ENCODE assay signal across 24 cellular contexts in the genomic region with DNA sequence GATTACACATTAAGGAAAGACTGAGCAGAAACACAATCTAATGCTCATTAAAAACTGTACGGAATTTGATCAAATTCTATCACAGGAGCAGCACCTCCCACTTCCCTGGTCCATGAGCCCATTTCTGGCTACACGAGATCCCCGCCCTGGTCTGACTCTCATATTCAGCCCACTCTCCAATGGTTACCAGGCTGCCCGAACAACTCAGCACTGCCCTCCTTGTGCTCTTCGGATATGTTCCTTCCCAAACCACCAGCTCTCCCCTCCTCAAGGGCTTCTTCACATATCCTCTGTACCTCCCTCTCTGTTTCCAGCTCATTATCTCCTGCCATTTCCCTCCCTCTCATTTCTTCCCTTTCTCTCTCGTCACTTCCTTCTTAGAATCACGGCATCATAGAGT.
"Had no signal": no experiment of that assay in that cellular context is flagged by ENCODE, and none has a peak within 500 bp of the region (broad histone marks: within the 10 kb centered on the region; RNA-seq: fewer than 3 reads in every experiment).

No MANE protein-coding gene starts in this region.

- H3K4me3 ChIP-seq: breast epithelium had no signal

- H3K36me3 ChIP-seq: breast epithelium had no signal

- ATAC-seq: activated CD4-positive, CD25-positive, alpha-beta regulatory T cell treated with anti-CD3 and anti-CD28 coated beads, Interleukin-2, amount 50 U/mL, for 24 hours; activated CD8-positive, alpha-beta T cell treated with anti-CD3 and anti-CD28 coated beads for 36 hours; PC-3; T-cell had no signal

- H3K27me3 ChIP-seq: breast epithelium had no signal

- FAIRE-seq: RCC 7860 had no signal

- DNase-seq: activated CD4-positive, alpha-beta T cell treated with anti-CD3 and anti-CD28 coated beads for 4 hours; activated CD8-positive, alpha-beta memory T cell treated with anti-CD3 and anti-CD28 coated beads, Interleukin-2, amount 50 U/mL, for 48 hours; activated CD8-positive, alpha-beta T cell treated with anti-CD3 and anti-CD28 coated beads for 36 hours; activated naive CD4-positive, alpha-beta T cell treated with anti-CD3 and anti-CD28 coated beads, Interleukin-2, amount 50 U/mL, for 16 hours; activated T-cell treated with anti-CD3 and anti-CD28 coated beads, Interleukin-2, amount 50 U/mL, for 1 hour; aorta; caudate nucleus; MM.1S; NCI-H1105; NCI-H1436; NCI-H1694 treated with DMSO at 0.1 percent for 48 hours; NCI-H2029 treated with DMSO at 0.1 percent for 48 hours; NCI-H510A treated with DMSO at 0.1 percent for 48 hours; NCI-H69; NK-92 treated with Interleukin-12 subunit alpha and Interleukin-12 subunit beta, amount 100 ng/mL, for 24 hours; PC-3; SHP77 treated with DMSO at 0.1 percent for 48 hours; T-cell; T-helper 2 cell had no signal

- H3K4me2 ChIP-seq: KMS-11 had no signal

- H3K27ac ChIP-seq: breast epithelium, KMS-11, VCaP had no signal

- H3K9me3 ChIP-seq: breast epithelium had no signal

- H3K9ac ChIP-seq: KMS-11 had no signal

- H3K4me1 ChIP-seq: breast epithelium had no signal
